In the genomic region with DNA sequence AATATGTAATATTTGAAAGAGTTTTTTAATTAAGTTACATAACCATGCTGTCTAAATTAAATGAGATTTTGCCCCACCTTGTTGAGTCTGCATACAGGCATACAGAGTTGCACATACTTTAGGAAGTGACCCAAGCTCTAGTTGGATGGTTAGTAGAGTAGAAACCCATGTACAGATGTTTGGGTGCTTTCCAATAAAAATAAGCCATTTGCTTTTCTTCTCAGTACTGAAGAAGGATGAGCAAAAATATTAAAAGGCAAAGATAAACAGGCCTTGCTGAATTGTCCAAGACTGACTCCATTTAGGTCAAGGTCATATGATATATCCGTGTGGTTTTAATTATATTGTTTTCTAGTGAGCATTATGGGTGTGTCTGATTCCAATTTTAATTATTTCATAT, we compare ENCODE assay signal across 24 cellular contexts.
DNase-seq lines count a peak whose midpoint lies in the region; ATAC-seq and TF ChIP-seq lines count a peak whose summit lies in the region.
"Had no signal": no experiment of that assay in that cellular context is flagged by ENCODE, and none has a peak within 500 bp of the region (broad histone marks: within the 10 kb centered on the region; RNA-seq: fewer than 3 reads in every experiment).

No MANE protein-coding gene starts in this region.

- no peaks in the 10 kb centered on the region for H3K27me3 Mint-ChIP-seq in GM23338 (ENCODE audit: insufficient read depth, low read depth, poor library complexity)
- H3K27me3 Mint-ChIP-seq: activated CD4-positive, alpha-beta T cell treated with anti-CD3 and anti-CD28 coated beads, Interleukin-2, amount 10 ng/mL, durations not matched to agents 7 days and 5 days; activated naive CD8-positive, alpha-beta T cell treated with anti-CD3 and anti-CD28 coated beads, Interleukin-2, amount 10 ng/mL, durations not matched to agents 7 days and 5 days; CD8-positive, alpha-beta memory T cell; natural killer cell treated with Interleukin-12 subunit alpha and Interleukin-12 subunit beta and Interleukin-15 and Interleukin-18, amount 100 ng/mL, for 72 hours had no signal

- no peaks in the 10 kb centered on the region for H3K27me3 ChIP-seq in ovary
- H3K27me3 ChIP-seq in GM23338 (ENCODE audit: insufficient read depth), result no peaks in the 10 kb centered on the region
- H3K27me3 ChIP-seq: breast epithelium, dorsolateral prefrontal cortex, suprapubic skin had no signal

- H3K36me3 ChIP-seq in ovary (no peaks in the 10 kb centered on the region), GM23338 (ENCODE audit: insufficient read depth) (no peaks in the 10 kb centered on the region)
- H3K36me3 ChIP-seq: breast epithelium, suprapubic skin had no signal

- 0 to 4% (median 3%) methylated on average over 1 of the region's 1 CpG for WGBS in ovary, 3 donors

- no peaks in the 10 kb centered on the region for H3K36me3 Mint-ChIP-seq in GM23338 (ENCODE audit: low read depth)
- H3K36me3 Mint-ChIP-seq: activated naive CD8-positive, alpha-beta T cell treated with anti-CD3 and anti-CD28 coated beads, Interleukin-2, amount 10 ng/mL, durations not matched to agents 7 days and 5 days; CD8-positive, alpha-beta memory T cell; natural killer cell treated with Interleukin-12 subunit alpha and Interleukin-12 subunit beta and Interleukin-15 and Interleukin-18, amount 100 ng/mL, for 72 hours had no signal

- no peaks in the 10 kb centered on the region for H3F3A ChIP-seq in GM23338 (replicated peaks; ENCODE audit: low read depth)

- H3K4me1 ChIP-seq in ovary (ENCODE audit: insufficient read depth), result peaks cover 3% of the 10 kb centered on the region
- peaks cover 9% of the 10 kb centered on the region for H3K4me1 ChIP-seq in GM23338 (ENCODE audit: insufficient read depth)
- H3K4me1 ChIP-seq: breast epithelium had no signal

- H3K27ac Mint-ChIP-seq in GM23338, result no peak overlapping the region
- H3K27ac Mint-ChIP-seq: activated CD4-positive, alpha-beta T cell treated with anti-CD3 and anti-CD28 coated beads, Interleukin-2, amount 10 ng/mL, durations not matched to agents 7 days and 5 days; activated naive CD8-positive, alpha-beta T cell treated with anti-CD3 and anti-CD28 coated beads, Interleukin-2, amount 10 ng/mL, durations not matched to agents 7 days and 5 days; activated T-helper 2 cell treated with anti-CD3 and anti-CD28 coated beads, Interferon-gamma antibody, Interleukin-2, Interleukin-4, amounts not matched to agents 10 μg/mL and 5 μg/mL and 100 μg/mL, durations not matched to agents 14 hours and 24 hours and 36 hours; CD8-positive, alpha-beta memory T cell; natural killer cell treated with Interleukin-12 subunit alpha and Interleukin-12 subunit beta and Interleukin-15 and Interleukin-18, amount 100 ng/mL, for 72 hours had no signal

- no peaks in the 10 kb centered on the region for H4K20me1 ChIP-seq in GM23338 (replicated peaks; ENCODE audit: insufficient read depth)

- TF ChIP-seq CTCF in astrocyte of the spinal cord (IDR thresholded peaks at IDR 0.05; ENCODE audit: low read depth, low read length), result no peak
- TF ChIP-seq CTCF in foreskin fibroblast (IDR thresholded peaks at IDR 0.05; ENCODE audit: low read depth, low read length), result no peak
- no peak for TF ChIP-seq CTCF in ovary (IDR thresholded peaks at IDR 0.05)
- TF ChIP-seq CTCF in GM23338 (conservative IDR thresholded peaks at IDR 0.05; ENCODE audit: low read depth in 2 of 2), result no peak

- H3K4me3 ChIP-seq in astrocyte of the spinal cord (ENCODE audit: low read depth, low read length), result no peak overlapping the region
- no peak overlapping the region for H3K4me3 ChIP-seq in foreskin fibroblast (ENCODE audit: low read depth in 1 of 2, low read length in 2 of 2)
- no peak overlapping the region for H3K4me3 ChIP-seq in ovary
- H3K4me3 ChIP-seq in GM23338, result no peak overlapping the region
- H3K4me3 ChIP-seq: breast epithelium, dorsolateral prefrontal cortex, suprapubic skin had no signal

- H3K4me1 Mint-ChIP-seq in GM23338, result no peaks in the 10 kb centered on the region
- H3K4me1 Mint-ChIP-seq: activated CD4-positive, alpha-beta T cell treated with anti-CD3 and anti-CD28 coated beads, Interleukin-2, amount 10 ng/mL, durations not matched to agents 7 days and 5 days; activated naive CD8-positive, alpha-beta T cell treated with anti-CD3 and anti-CD28 coated beads, Interleukin-2, amount 10 ng/mL, durations not matched to agents 7 days and 5 days; CD8-positive, alpha-beta memory T cell had no signal

- no peak for TF ChIP-seq POLR2A in ovary (IDR thresholded peaks at IDR 0.05)

- H3K9me2 ChIP-seq in GM23338 (ENCODE audit: insufficient read depth), result no peaks in the 10 kb centered on the region

- in situ Hi-C loops in astrocyte of the spinal cord (cut with HindIII; ENCODE audit: low sequenced_read_pairs), result no loop called here

- ATAC-seq in GM21381 (IDR thresholded peaks at IDR 0.05; ENCODE audit: unreplicated experiment) (no peak), GM23338 (no peak)
- ATAC-seq: natural killer cell treated with Interleukin-12 subunit alpha and Interleukin-12 subunit beta and Interleukin-15 and Interleukin-18, amount 100 ng/mL, for 72 hours had no signal

- H2AFZ ChIP-seq in GM23338, result no peak overlapping the region

- peak; percentile 60 for DNase-seq in A172 (ENCODE audit: low spot score)
- peak; percentile 52 for DNase-seq in EL
- DNase-seq in astrocyte of the spinal cord (ENCODE audit: low read depth, low spot score), result peak; percentile 79
- DNase-seq in foreskin fibroblast, result peak; percentile 86 to 93
- no peak for DNase-seq in NCI-H2171 (lab: John Stamatoyannopoulos, UW)
- DNase-seq in ovary, result no peak
- no peak for DNase-seq in GM23338 (ENCODE audit: low spot score)
- DNase-seq: ACHN; activated CD4-positive, alpha-beta T cell treated with anti-CD3 and anti-CD28 coated beads, Interleukin-2, amount 10 ng/mL, durations not matched to agents 7 days and 5 days; activated naive CD8-positive, alpha-beta T cell treated with anti-CD3 and anti-CD28 coated beads, Interleukin-2, amount 10 ng/mL, durations not matched to agents 7 days and 5 days; CD8-positive, alpha-beta memory T cell; DMS79 treated with DMSO at 0.1 percent for 48 hours; dorsolateral prefrontal cortex; erythroblast; H7; mesendoderm; NCI-H1436; SHP77 treated with DMSO at 0.1 percent for 48 hours; T-helper 1 cell had no signal

- no peak for TF ChIP-seq EP300 in ovary (IDR thresholded peaks at IDR 0.05)

- no peaks in the 10 kb centered on the region for H3K9me3 Mint-ChIP-seq in GM23338
- H3K9me3 Mint-ChIP-seq: activated CD4-positive, alpha-beta T cell treated with anti-CD3 and anti-CD28 coated beads, Interleukin-2, amount 10 ng/mL, durations not matched to agents 7 days and 5 days; activated T-helper 2 cell treated with anti-CD3 and anti-CD28 coated beads, Interferon-gamma antibody, Interleukin-2, Interleukin-4, amounts not matched to agents 10 μg/mL and 5 μg/mL and 100 μg/mL, durations not matched to agents 14 hours and 24 hours and 36 hours had no signal

- H3K27ac ChIP-seq in ovary (no peak overlapping the region), GM23338 (ENCODE audit: low read depth) (no peak overlapping the region)
- H3K27ac ChIP-seq: breast epithelium, dorsolateral prefrontal cortex, suprapubic skin had no signal

- H3K4me3 Mint-ChIP-seq in GM23338, result no peak overlapping the region
- H3K4me3 Mint-ChIP-seq: activated CD4-positive, alpha-beta T cell treated with anti-CD3 and anti-CD28 coated beads, Interleukin-2, amount 10 ng/mL, durations not matched to agents 7 days and 5 days; activated naive CD8-positive, alpha-beta T cell treated with anti-CD3 and anti-CD28 coated beads, Interleukin-2, amount 10 ng/mL, durations not matched to agents 7 days and 5 days; CD8-positive, alpha-beta memory T cell; natural killer cell treated with Interleukin-12 subunit alpha and Interleukin-12 subunit beta and Interleukin-15 and Interleukin-18, amount 100 ng/mL, for 72 hours had no signal

- intact Hi-C loops in ovary (cut with DNase I), result no loop called here

- no peaks in the 10 kb centered on the region for H3K79me2 ChIP-seq in GM23338 (replicated peaks; ENCODE audit: insufficient read depth)

- H3K4me2 ChIP-seq in GM23338, result no peak overlapping the region

- H3K9me3 ChIP-seq in ovary, result no peaks in the 10 kb centered on the region
- H3K9me3 ChIP-seq: breast epithelium, suprapubic skin had no signal

Comparison
In these comparisons a context has a peak if more than half of its experiments do, and no peak if none do; other contexts are left out.
1. DNase-seq: peak in A172 (single experiment), EL (single experiment), astrocyte of the spinal cord (single experiment) and foreskin fibroblast (2 of 2); none in NCI-H2171 (single experiment), ovary (0 of 5) and GM23338 (single experiment).